ENCODE assay signal across 16 cellular contexts in the genomic region with DNA sequence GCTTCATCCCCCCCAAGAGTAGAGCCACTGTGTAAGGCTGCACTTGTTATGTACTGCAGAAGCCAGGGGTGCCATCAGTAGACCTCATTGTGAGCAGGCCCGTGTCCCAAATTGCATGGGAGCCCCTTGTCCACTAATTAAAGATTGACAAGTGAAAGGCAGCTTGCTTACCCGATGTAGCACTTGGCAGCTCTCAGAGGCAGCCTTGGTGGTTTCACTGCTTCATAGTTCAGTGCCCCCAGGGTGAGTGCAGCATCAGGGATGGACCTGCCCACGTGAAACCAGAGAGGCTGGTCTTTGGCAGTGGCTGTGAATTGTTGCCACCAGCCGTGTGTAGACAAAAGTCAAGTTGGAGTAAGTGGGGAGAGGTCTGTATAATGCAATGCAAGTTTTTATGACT. TPM values are rescaled to one million over a fixed set of nuclear protein-coding genes. Genes with fewer than 3 reads are reported as not detected.
DNase-seq lines count a peak whose midpoint lies in the region; ATAC-seq and TF ChIP-seq lines count a peak whose summit lies in the region.
"Had no signal": no experiment of that assay in that cellular context is flagged by ENCODE, and none has a peak within 500 bp of the region (broad histone marks: within the 10 kb centered on the region; RNA-seq: fewer than 3 reads in every experiment).

No MANE protein-coding gene starts in this region.

- DNase-seq in kidney tubule cell (ENCODE audit: low spot score) (peak; percentile 72), foreskin fibroblast (no peak), caudate nucleus (lab: John Stamatoyannopoulos, UW) (no peak)
- DNase-seq in activated CD4-positive, alpha-beta memory T cell treated with anti-CD3 and anti-CD28 coated beads for 36 hours, result no peak
- no peak for DNase-seq in naive thymus-derived CD8-positive, alpha-beta T cell
- DNase-seq: CD8-positive, alpha-beta memory T cell; colonic mucosa; heart right ventricle; natural killer cell; NCI-H82; T-helper 17 cell; tibial artery had no signal

- intact Hi-C loops in activated CD4-positive, alpha-beta memory T cell treated with anti-CD3 and anti-CD28 coated beads for 36 hours (cut with micrococcal nuclease), result no loop called here

- H3K4me3 ChIP-seq in foreskin fibroblast (ENCODE audit: low read depth in 1 of 2, low read length in 2 of 2), result no peak overlapping the region
- H3K4me3 ChIP-seq: colonic mucosa, heart right ventricle, tibial artery had no signal

- TF ChIP-seq CTCF in foreskin fibroblast (IDR thresholded peaks at IDR 0.05; ENCODE audit: low read depth, low read length), result no peak

- H3K9me3 Mint-ChIP-seq in activated CD4-positive, alpha-beta memory T cell treated with anti-CD3 and anti-CD28 coated beads for 36 hours, result no peaks in the 10 kb centered on the region
- no peaks in the 10 kb centered on the region for H3K9me3 Mint-ChIP-seq in naive thymus-derived CD8-positive, alpha-beta T cell
- H3K9me3 Mint-ChIP-seq: CD8-positive, alpha-beta memory T cell; natural killer cell had no signal

- POLR2A ChIA-PET in activated CD4-positive, alpha-beta memory T cell treated with anti-CD3 and anti-CD28 coated beads for 36 hours (lab: Charles Lee), result no interaction called here
- POLR2A ChIA-PET in naive thymus-derived CD8-positive, alpha-beta T cell (lab: Charles Lee), result no interaction called here

- no peaks in the 10 kb centered on the region for H3K4me1 Mint-ChIP-seq in activated CD4-positive, alpha-beta memory T cell treated with anti-CD3 and anti-CD28 coated beads for 36 hours (ENCODE audit: low read depth)
- peaks cover 0 to 34% (median 0%) of the 10 kb centered on the region in 4 donors for H3K4me1 Mint-ChIP-seq in naive thymus-derived CD8-positive, alpha-beta T cell
- H3K4me1 Mint-ChIP-seq: CD8-positive, alpha-beta memory T cell; natural killer cell had no signal

- H3K36me3 Mint-ChIP-seq in activated CD4-positive, alpha-beta memory T cell treated with anti-CD3 and anti-CD28 coated beads for 36 hours, result peaks cover 21% of the 10 kb centered on the region
- H3K36me3 Mint-ChIP-seq in naive thymus-derived CD8-positive, alpha-beta T cell, result peaks cover 0 to 35% (median 23%) of the 10 kb centered on the region in 3 donors
- H3K36me3 Mint-ChIP-seq: natural killer cell had no signal

- H3K4me3 Mint-ChIP-seq in activated CD4-positive, alpha-beta memory T cell treated with anti-CD3 and anti-CD28 coated beads for 36 hours, result no peak overlapping the region
- no peak overlapping the region for H3K4me3 Mint-ChIP-seq in naive thymus-derived CD8-positive, alpha-beta T cell
- H3K4me3 Mint-ChIP-seq: CD8-positive, alpha-beta memory T cell; natural killer cell; T-helper 17 cell had no signal

- no peaks in the 10 kb centered on the region for H3K27me3 Mint-ChIP-seq in activated CD4-positive, alpha-beta memory T cell treated with anti-CD3 and anti-CD28 coated beads for 36 hours
- peaks cover 0 to under 1% (median 0%) of the 10 kb centered on the region in 5 donors for H3K27me3 Mint-ChIP-seq in naive thymus-derived CD8-positive, alpha-beta T cell
- H3K27me3 Mint-ChIP-seq: CD8-positive, alpha-beta memory T cell; T-helper 17 cell had no signal

- ATAC-seq in GM18508 (IDR thresholded peaks at IDR 0.05; ENCODE audit: insufficient read depth, unreplicated experiment) (peak; percentile 74), GM21576 (IDR thresholded peaks at IDR 0.05; ENCODE audit: unreplicated experiment) (peak; percentile 84), HG03378 (IDR thresholded peaks at IDR 0.05; ENCODE audit: unreplicated experiment) (peak; percentile 73)
- no peak for ATAC-seq in naive thymus-derived CD8-positive, alpha-beta T cell
- ATAC-seq: heart right ventricle, natural killer cell, T-helper 17 cell had no signal

- no peak overlapping the region for H3K27ac Mint-ChIP-seq in activated CD4-positive, alpha-beta memory T cell treated with anti-CD3 and anti-CD28 coated beads for 36 hours
- H3K27ac Mint-ChIP-seq in naive thymus-derived CD8-positive, alpha-beta T cell, result no peak overlapping the region
- H3K27ac Mint-ChIP-seq: CD8-positive, alpha-beta memory T cell; natural killer cell; T-helper 17 cell had no signal

- no peak overlapping the region for H3K27ac ChIP-seq in caudate nucleus (ENCODE audit: low read depth, low read length)
- H3K27ac ChIP-seq: colonic mucosa, KMS-11, tibial artery had no signal

- CTCF ChIA-PET in activated CD4-positive, alpha-beta memory T cell treated with anti-CD3 and anti-CD28 coated beads for 36 hours (lab: Charles Lee), result interaction anchor here (1.2 to 1.3 kb wide), 2 partner anchors 10 to 49 kb away, joined by 3 to 4 read pairs; no protein-coding TSS in a partner anchor

RNA-seq across cellular contexts. Expression of gene TUBB6, which starts 13.3 kb away (rescaled TPM):
- total RNA-seq in activated CD4-positive, alpha-beta memory T cell treated with anti-CD3 and anti-CD28 coated beads for 36 hours, result 1 to 10 TPM; 6.7 to 7.5 TPM
- 1 to 10 TPM; 2.1 to 3.1 TPM for total RNA-seq in naive thymus-derived CD8-positive, alpha-beta T cell
- 1 to 10 TPM in 2 of 3 donors, not detected in 1; 1.2 to 3.1 TPM for polyA plus RNA-seq in naive thymus-derived CD8-positive, alpha-beta T cell

RNA-seq across cellular contexts. Expression of gene AFG3L2, which starts 55.7 kb away (rescaled TPM):
- total RNA-seq in activated CD4-positive, alpha-beta memory T cell treated with anti-CD3 and anti-CD28 coated beads for 36 hours, result 10 to 100 TPM; 45.2 to 48.8 TPM
- total RNA-seq in naive thymus-derived CD8-positive, alpha-beta T cell, result 10 to 100 TPM; 37.7 to 41.2 TPM
- polyA plus RNA-seq in naive thymus-derived CD8-positive, alpha-beta T cell, result 10 to 100 TPM; 27.0 to 42.1 (median 37.2) TPM

Comparison
In these comparisons a context has a peak if more than half of its experiments do, and no peak if none do; other contexts are left out.
1. ATAC-seq: peak in GM18508 (single experiment), GM21576 (single experiment) and HG03378 (single experiment); none in naive thymus-derived CD8-positive, alpha-beta T cell (0 of 2).